12 cellular contexts compared by ENCODE assay signal in the genomic region with DNA sequence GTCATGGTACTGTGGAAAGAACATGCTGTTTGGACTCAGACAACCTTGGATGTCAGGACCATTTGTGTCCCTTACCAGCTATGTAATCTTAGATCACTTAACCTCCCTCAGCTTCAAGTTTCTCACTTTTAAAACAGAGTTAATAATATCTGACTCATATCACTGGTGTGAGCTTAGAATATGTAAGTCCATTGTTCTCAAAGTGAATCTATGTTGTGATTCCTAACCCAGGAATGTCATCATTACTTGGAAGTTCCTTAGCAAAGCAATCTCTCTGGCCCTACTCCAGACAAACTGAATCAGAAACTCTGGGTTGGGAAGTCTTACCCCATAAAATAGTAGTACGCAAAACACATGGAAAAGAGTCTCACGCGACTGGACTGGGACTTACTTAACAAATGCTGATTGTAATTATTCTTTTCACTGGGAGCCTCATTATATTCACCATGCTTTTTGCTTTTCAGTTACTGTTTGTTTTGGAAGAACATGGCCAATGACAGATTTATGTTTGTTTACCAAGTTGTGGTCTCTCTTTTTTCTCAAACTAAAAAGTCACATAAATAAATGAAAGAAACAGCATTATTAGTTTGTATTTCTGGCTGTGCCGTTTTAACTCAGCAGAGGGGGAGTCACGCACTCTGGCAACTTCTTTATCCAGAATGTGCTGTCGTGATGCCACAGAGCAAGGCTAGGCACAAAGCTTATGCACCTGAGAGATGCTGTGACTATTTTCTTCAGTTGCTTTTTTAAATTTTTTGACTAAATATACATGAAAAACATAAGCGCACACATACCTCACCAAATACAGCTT.
DNase-seq lines count a peak whose midpoint lies in the region; ATAC-seq and TF ChIP-seq lines count a peak whose summit lies in the region.
"Had no signal": no experiment of that assay in that cellular context is flagged by ENCODE, and none has a peak within 500 bp of the region (broad histone marks: within the 10 kb centered on the region; RNA-seq: fewer than 3 reads in every experiment).

No MANE protein-coding gene starts in this region.

- H3K4ac ChIP-seq in IMR-90 (ENCODE audit: low read depth, low read length): peak overlapping the region; percentile 62

- H2BK20ac ChIP-seq in IMR-90 (ENCODE audit: low read depth, low read length): peak overlapping the region; percentile 80

- ATAC-seq in IMR-90 (ENCODE audit: low read depth): peak; percentile 79
- peak; percentile 68 for ATAC-seq in left lung
- no peak for ATAC-seq in activated CD8-positive, alpha-beta T cell treated with anti-CD3 and anti-CD28 coated beads, Interleukin-2, amount 10 ng/mL, durations not matched to agents 7 days and 5 days

- DNase-seq in AG04449 (ENCODE audit: low read depth, low spot score) (peak; percentile 96), IMR-90 (peak; percentile 99), breast epithelium (ENCODE audit: low spot score in 2 of 2) (peak in 1 of 2 donors; percentile 17), left lung (no peak), hippocampal formation (lab: John Stamatoyannopoulos, UW) (no peak), islet precursor cell (no peak)
- no peak for DNase-seq in activated naive CD4-positive, alpha-beta T cell (lab: John Stamatoyannopoulos, UW)
- DNase-seq in activated CD8-positive, alpha-beta T cell treated with anti-CD3 and anti-CD28 coated beads, Interleukin-2, amount 10 ng/mL, durations not matched to agents 7 days and 5 days: no peak
- DNase-seq: COR-L47 had no signal

- H3K36me3 ChIP-seq in IMR-90 (ENCODE audit: control insufficient read depth, insufficient read depth, low read length) (no peaks in the 10 kb centered on the region), breast epithelium (no peaks in the 10 kb centered on the region), left lung (no peaks in the 10 kb centered on the region)
- H3K36me3 ChIP-seq: neutrophil had no signal

- H4K20me1 ChIP-seq in IMR-90 (ENCODE audit: insufficient read depth, low read length): no peaks in the 10 kb centered on the region

- no peak overlapping the region for H3K56ac ChIP-seq in IMR-90 (ENCODE audit: extremely low read depth, insufficient read depth, low read length)

- H2BK5ac ChIP-seq in IMR-90 (ENCODE audit: low read depth, low read length, poor library complexity, severe bottlenecking): peak overlapping the region; percentile 48

- H3K9me3 ChIP-seq in IMR-90 (ENCODE audit: control insufficient read depth, insufficient read depth, low read length) (no peaks in the 10 kb centered on the region), breast epithelium (no peaks in the 10 kb centered on the region), left lung (no peaks in the 10 kb centered on the region)
- H3K9me3 ChIP-seq: neutrophil had no signal

- H4K91ac ChIP-seq in IMR-90 (ENCODE audit: insufficient read depth, low read depth, low read length): peak overlapping the region; percentile 5; the same call in 1 of the 2 replicates

- H3K18ac ChIP-seq in IMR-90 (ENCODE audit: low read depth, low read length): peak overlapping the region; percentile 83

- peak overlapping the region; percentile 80 for H3K4me2 ChIP-seq in IMR-90 (ENCODE audit: low read depth, low read length)

- H3K9me3 Mint-ChIP-seq in activated CD8-positive, alpha-beta T cell treated with anti-CD3 and anti-CD28 coated beads, Interleukin-2, amount 10 ng/mL, durations not matched to agents 7 days and 5 days (ENCODE audit: insufficient read depth): no peaks in the 10 kb centered on the region
- H3K9me3 Mint-ChIP-seq: activated T-helper 2 cell treated with anti-CD3 and anti-CD28 coated beads, Interferon-gamma antibody, Interleukin-2, Interleukin-4, amounts not matched to agents 10 μg/mL and 5 μg/mL and 100 μg/mL, durations not matched to agents 14 hours and 24 hours and 36 hours had no signal

- H3K14ac ChIP-seq in IMR-90 (replicated peaks; ENCODE audit: low read depth, low read length): peak overlapping the region; percentile 41

- H2AFZ ChIP-seq in IMR-90 (replicated peaks; ENCODE audit: low read length, poor library complexity): no peak overlapping the region

- TF ChIP-seq RAD21 in IMR-90 (IDR thresholded peaks at IDR 0.05; ENCODE audit: low read length): no peak

- no peak for TF ChIP-seq CTCF in AG04449 (IDR thresholded peaks at IDR 0.05; ENCODE audit: insufficient read depth, low read length, missing control alignments)
- no peak for TF ChIP-seq CTCF in IMR-90 (conservative IDR thresholded peaks at IDR 0.05; ENCODE audit: low read depth, low read length)
- TF ChIP-seq CTCF in breast epithelium (IDR thresholded peaks at IDR 0.05): no peak
- TF ChIP-seq CTCF in left lung (IDR thresholded peaks at IDR 0.05): no peak

- peak overlapping the region in 1 of 2 experiments; percentile 22; a peak in 2 of 4 replicates for H4K8ac ChIP-seq in IMR-90 (ENCODE audit: low read depth in 2 of 2, low read length in 2 of 2)

- H2BK120ac ChIP-seq in IMR-90 (ENCODE audit: low read depth, low read length): peak overlapping the region; percentile 53

- dilution Hi-C loops in IMR-90 (cut with HindIII; ENCODE audit: low sequenced_read_pairs, unreplicated experiment): no loop called here

- H3K79me1 ChIP-seq in IMR-90 (ENCODE audit: low read depth in 1 of 2, low read length in 2 of 2): no peaks in the 10 kb centered on the region

- H3K27me3 ChIP-seq in IMR-90 (ENCODE audit: control insufficient read depth, insufficient read depth, low read length): no peaks in the 10 kb centered on the region; the same call in 1 of the 2 replicates
- no peaks in the 10 kb centered on the region for H3K27me3 ChIP-seq in breast epithelium
- no peaks in the 10 kb centered on the region for H3K27me3 ChIP-seq in left lung

- WGBS in IMR-90 (ENCODE audit: extremely low coverage in 2 of 2, insufficient read length in 1 of 2), 2 experiments: no CpG with 5 or more reads among the region's 7 CpGs

- peaks cover 4% of the 10 kb centered on the region for H3K4me1 ChIP-seq in IMR-90 (ENCODE audit: control insufficient read depth, insufficient read depth, low read length)
- no peaks in the 10 kb centered on the region for H3K4me1 ChIP-seq in breast epithelium
- no peaks in the 10 kb centered on the region for H3K4me1 ChIP-seq in left lung

- BruUV-seq in IMR-90 (replicated peaks; lab: Mats Ljungman, UMichigan): no TSS peak

- H3K27ac Mint-ChIP-seq in activated CD8-positive, alpha-beta T cell treated with anti-CD3 and anti-CD28 coated beads, Interleukin-2, amount 10 ng/mL, durations not matched to agents 7 days and 5 days: no peak overlapping the region
- H3K27ac Mint-ChIP-seq: activated T-helper 2 cell treated with anti-CD3 and anti-CD28 coated beads, Interferon-gamma antibody, Interleukin-2, Interleukin-4, amounts not matched to agents 10 μg/mL and 5 μg/mL and 100 μg/mL, durations not matched to agents 14 hours and 24 hours and 36 hours had no signal

- 0 out of 3 replicates have a peak overlapping the region, but pooled peaks have one; percentile 77 for H2BK15ac ChIP-seq in IMR-90 (ENCODE audit: low read depth, low read length)

- peak overlapping the region; percentile 34 for H3K23ac ChIP-seq in IMR-90 (ENCODE audit: low read depth, low read length)

- CTCF ChIA-PET in AG04449 (lab: Yijun Ruan, JAX) (interaction anchor here (1.2 to 1.6 kb wide), 4 partner anchors 9 to 539 kb away, joined by 3 to 5 read pairs (median 4); no protein-coding TSS in a partner anchor), IMR-90 (lab: Yijun Ruan, JAX) (interaction anchor here (1.0 kb wide), 1 partner anchor 539 kb away, joined by 4 read pairs; no protein-coding TSS in a partner anchor)
- CTCF ChIA-PET in activated CD8-positive, alpha-beta T cell treated with anti-CD3 and anti-CD28 coated beads, Interleukin-2, amount 10 ng/mL, durations not matched to agents 7 days and 5 days (lab: Charles Lee): interaction anchor here (1.3 to 5.8 kb wide), 2 partner anchors 323 to 539 kb away, joined by 3 to 48 read pairs; no protein-coding TSS in a partner anchor

- H4K5ac ChIP-seq in IMR-90 (ENCODE audit: low read depth, low read length): no peak overlapping the region

- H3K27ac ChIP-seq in IMR-90 (ENCODE audit: insufficient read depth, low read length) (peak overlapping the region; percentile 57; the same call in 1 of the 2 replicates), breast epithelium (peak overlapping the region; percentile 49 to 66), left lung (no peak overlapping the region)
- H3K27ac ChIP-seq: neutrophil, SK-N-MC had no signal

- no peak for TF ChIP-seq POLR2A in IMR-90 (IDR thresholded peaks at IDR 0.05; ENCODE audit: low read depth, low read length)
- no peak for TF ChIP-seq POLR2A in breast epithelium (IDR thresholded peaks at IDR 0.05)

- H2AK5ac ChIP-seq in IMR-90 (ENCODE audit: low read depth, low read length): peak overlapping the region; percentile 57; the same call in 1 of the 2 replicates

- H3K9me1 ChIP-seq in IMR-90 (ENCODE audit: insufficient read depth, low read length): no peaks in the 10 kb centered on the region; the same call in 1 of the 2 replicates

- in situ Hi-C loops in IMR-90 (cut with MboI; ENCODE audit: low sequenced_read_pairs): loop anchor here (25.0 kb wide), 1 partner anchor 332 kb away; no protein-coding TSS in a partner anchor

- H3K4me3 ChIP-seq in AG04449 (ENCODE audit: low read depth, low read length) (no peak overlapping the region), IMR-90 (ENCODE audit: insufficient read depth, low read depth, low read length) (no peak overlapping the region), breast epithelium (peak overlapping the region in 1 of 3 donors; percentile 17), left lung (no peak overlapping the region)
- H3K4me3 ChIP-seq: SK-N-MC had no signal

- POLR2A ChIA-PET in AG04449 (lab: Yijun Ruan, JAX) (interaction anchor here (0.7 kb wide), 1 partner anchor 225 kb away, joined by 3 read pairs; no protein-coding TSS in a partner anchor), IMR-90 (lab: Charles Lee; ENCODE audit: unreplicated experiment) (no interaction called here)
- POLR2A ChIA-PET in activated CD8-positive, alpha-beta T cell treated with anti-CD3 and anti-CD28 coated beads, Interleukin-2, amount 10 ng/mL, durations not matched to agents 7 days and 5 days (lab: Charles Lee): no interaction called here

- no peak overlapping the region for H3K4me3 Mint-ChIP-seq in activated CD8-positive, alpha-beta T cell treated with anti-CD3 and anti-CD28 coated beads, Interleukin-2, amount 10 ng/mL, durations not matched to agents 7 days and 5 days

- H3K9ac ChIP-seq in IMR-90 (ENCODE audit: low read depth, low read length): no peak overlapping the region

- no peak overlapping the region for H2AK9ac ChIP-seq in IMR-90 (replicated peaks; ENCODE audit: low read depth, low read length, poor library complexity)

- no peaks in the 10 kb centered on the region for H3K36me3 Mint-ChIP-seq in activated CD8-positive, alpha-beta T cell treated with anti-CD3 and anti-CD28 coated beads, Interleukin-2, amount 10 ng/mL, durations not matched to agents 7 days and 5 days (ENCODE audit: low read depth)

- H3K4me1 Mint-ChIP-seq in activated CD8-positive, alpha-beta T cell treated with anti-CD3 and anti-CD28 coated beads, Interleukin-2, amount 10 ng/mL, durations not matched to agents 7 days and 5 days (ENCODE audit: low read depth): no peaks in the 10 kb centered on the region

- intact Hi-C loops in IMR-90 (cut with micrococcal nuclease) (no loop called here), breast epithelium (cut with DNase I; ENCODE audit: low total_unique reads) (no loop called here), left lung (cut with DNase I) (no loop called here)

- H3K27me3 Mint-ChIP-seq in activated CD8-positive, alpha-beta T cell treated with anti-CD3 and anti-CD28 coated beads, Interleukin-2, amount 10 ng/mL, durations not matched to agents 7 days and 5 days (ENCODE audit: low read depth): peaks cover 3% of the 10 kb centered on the region

Comparison
In these comparisons a context has a peak if more than half of its experiments do, and no peak if none do; other contexts are left out.
1. DNase-seq: peak in AG04449 (single experiment) and IMR-90 (single experiment); none in left lung (0 of 2), hippocampal formation (0 of 2), activated naive CD4-positive, alpha-beta T cell (0 of 4), islet precursor cell (single experiment) and activated CD8-positive, alpha-beta T cell treated with anti-CD3 and anti-CD28 coated beads, Interleukin-2, amount 10 ng/mL, durations not matched to agents 7 days and 5 days (single experiment).
2. H3K27ac ChIP-seq: peak in IMR-90 (single experiment) and breast epithelium (2 of 2); none in left lung (0 of 2).